ENCODE assay signal across 5 cellular contexts in the genomic region with DNA sequence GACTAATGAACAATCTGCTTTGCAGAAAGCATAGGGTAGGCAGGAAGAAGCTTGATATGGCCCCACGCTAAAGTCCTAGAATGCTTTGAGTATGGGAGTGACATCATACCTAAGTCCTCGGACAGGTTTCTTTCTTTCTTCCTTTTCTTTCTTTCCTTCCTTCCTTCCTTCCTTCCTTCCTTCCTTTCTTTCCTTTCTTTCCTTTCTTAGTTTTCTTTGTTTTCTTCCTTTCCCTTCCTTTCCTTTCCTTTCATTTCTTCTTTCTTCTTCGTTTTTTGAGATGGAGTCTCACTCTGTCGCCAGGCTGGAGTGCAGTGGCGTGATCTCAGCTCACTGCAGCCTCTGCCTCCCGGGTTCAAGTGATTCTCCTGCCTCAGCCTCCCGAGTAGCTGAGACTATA. TPM values are rescaled to one million over a fixed set of nuclear protein-coding genes. Genes with fewer than 3 reads are reported as not detected.
"Had no signal": no experiment of that assay in that cellular context is flagged by ENCODE, and none has a peak within 500 bp of the region (broad histone marks: within the 10 kb centered on the region; RNA-seq: fewer than 3 reads in every experiment).

No MANE protein-coding gene starts in this region.

RNA-seq across cellular contexts. Expression of a gene that starts 48.8 kb away (rescaled TPM):
- total RNA-seq: esophagus muscularis mucosa, gastrocnemius medialis, gastroesophageal sphincter had no signal
- polyA plus RNA-seq: heart left ventricle, heart right ventricle had no signal
